Comparison of ENCODE assay signal across 8 cellular contexts in the genomic region with DNA sequence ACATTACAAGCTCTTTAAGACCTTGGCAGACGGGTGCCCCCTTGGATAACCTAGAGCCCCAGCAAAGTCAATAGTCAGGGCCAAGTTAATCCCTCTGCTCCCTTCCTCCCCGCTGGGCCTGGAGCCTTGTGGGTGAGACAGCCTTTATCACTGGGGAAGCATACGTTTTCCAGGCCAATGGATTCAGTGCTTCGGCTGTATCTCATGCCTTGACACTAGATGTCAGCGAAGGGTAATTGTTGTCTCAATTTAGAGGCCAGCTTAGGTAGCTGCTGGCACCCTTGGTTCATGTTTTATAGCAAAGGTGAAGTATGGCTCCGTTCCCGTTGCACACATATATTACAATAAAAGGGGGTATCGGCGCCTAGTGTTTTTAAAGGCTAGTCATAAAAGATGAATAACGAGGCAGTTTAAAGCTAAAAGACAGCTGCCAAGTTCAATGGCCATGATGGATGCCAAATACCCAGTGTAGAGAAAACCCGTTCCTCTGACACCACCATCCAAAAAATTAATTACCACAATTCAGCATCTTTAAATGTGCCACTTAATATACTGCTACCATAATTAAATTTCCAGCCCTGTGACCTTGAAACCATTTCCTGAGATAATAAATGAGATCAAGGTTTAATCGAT. TPM values are rescaled to one million over a fixed set of nuclear protein-coding genes. Genes with fewer than 3 reads are reported as not detected.
DNase-seq lines count a peak whose midpoint lies in the region; ATAC-seq and TF ChIP-seq lines count a peak whose summit lies in the region.

No MANE protein-coding gene starts in this region.

- ATAC-seq in HG03571 (IDR thresholded peaks at IDR 0.05; ENCODE audit: unreplicated experiment) = no peak

- H3K27me3 ChIP-seq in WERI-Rb-1 (ENCODE audit: insufficient read depth, low read depth, severe bottlenecking) (no peaks in the 10 kb centered on the region), colonic mucosa (no peaks in the 10 kb centered on the region)

- TF ChIP-seq CTCF in WERI-Rb-1 (IDR thresholded peaks at IDR 0.05; ENCODE audit: low read depth, low read length) (peak; percentile 59), colonic mucosa (IDR thresholded peaks at IDR 0.05) (no peak)

- H3K9me3 ChIP-seq in WERI-Rb-1 (ENCODE audit: severe bottlenecking) = no peaks in the 10 kb centered on the region
- H3K9me3 ChIP-seq in colonic mucosa = no peaks in the 10 kb centered on the region

- in situ Hi-C loops in G401 (cut with HindIII; ENCODE audit: low sequenced_read_pairs) = no loop called here

- no peaks in the 10 kb centered on the region for H3K36me3 ChIP-seq in WERI-Rb-1
- H3K36me3 ChIP-seq in colonic mucosa = no peaks in the 10 kb centered on the region

- DNase-seq in G401 (ENCODE audit: low spot score) (peak; percentile 52), NCI-H1417 treated with DMSO at 0.1 percent for 48 hours (lab: John Stamatoyannopoulos, UW) (peak; percentile 67), WERI-Rb-1 (peak; percentile 75), midbrain (lab: John Stamatoyannopoulos, UW) (peak; percentile 24), GOT3 (lab: John Stamatoyannopoulos, UW) (no peak), colonic mucosa (no peak), SIG-M5 treated with dmso at 0.1 percent for 504 hours (lab: John Stamatoyannopoulos, UW; ENCODE audit: unreplicated experiment) (no peak)

- no peak overlapping the region for H3K9ac ChIP-seq in colonic mucosa (ENCODE audit: low read depth in 2 of 2, low read length in 2 of 2)

- no peak overlapping the region; the same call in 1 of the 2 replicates for H3K27ac ChIP-seq in WERI-Rb-1
- no peak overlapping the region for H3K27ac ChIP-seq in colonic mucosa

- intact Hi-C loops in colonic mucosa (cut with DNase I) = no loop called here

- H3K4me3 ChIP-seq in WERI-Rb-1 (ENCODE audit: low read depth, low read length) (no peak overlapping the region), colonic mucosa (no peak overlapping the region)

- no peaks in the 10 kb centered on the region for H3K4me1 ChIP-seq in colonic mucosa

RNA-seq across cellular contexts. Expression of a gene that starts 52.3 kb away (rescaled TPM):
- total RNA-seq in G401 (2014; rRNA removed; shearing (Covaris generic)) = 38.0 and 66.2 TPM in 2 replicates
- total RNA-seq in colonic mucosa = 10 to 100 TPM; 30.1 to 56.1 TPM

Comparison
In these comparisons a context has a peak if more than half of its experiments do, and no peak if none do; other contexts are left out.
1. DNase-seq: peak in G401 (single experiment), NCI-H1417 treated with DMSO at 0.1 percent for 48 hours (single experiment), WERI-Rb-1 (single experiment) and midbrain (single experiment); none in GOT3 (single experiment), colonic mucosa (single experiment) and SIG-M5 treated with dmso at 0.1 percent for 504 hours (single experiment).